In genomic region chr12:122974892-122975789, GRCh38 we compare ENCODE assay signal across 8 cellular contexts. TPM values are rescaled to one million over a fixed set of nuclear protein-coding genes. Genes with fewer than 3 reads are reported as not detected.
DNase-seq lines count a peak whose midpoint lies in the region; ATAC-seq, FAIRE-seq and TF ChIP-seq lines count a peak whose summit lies in the region.

Gene OGFOD2 (plus strand): TSS chr12:122975244. CDS start chr12:122975252, 8 bp downstream.

- no peak for TF ChIP-seq EP300 in HepG2 (IDR thresholded peaks at IDR 0.05; ENCODE audit: low read depth in 2 of 2, low read length in 2 of 2)
- TF ChIP-seq EP300 in HepG2 (CRISPR knock-in tag; IDR thresholded peaks at IDR 0.05; ENCODE audit: borderline replicate concordance): no peak

- H3K4me2 ChIP-seq in HepG2 (ENCODE audit: low read depth, low read length): peak within 1 kb of the TSS; percentile 89

- no peaks in the 10 kb centered on the region for H3K9me3 ChIP-seq in HepG2 (ENCODE audit: low read length)

- in situ Hi-C loops in HepG2 (cut with HindIII; ENCODE audit: extremely low pct_ligation_motif_present, low pct_unique_long_range_greater_than_20kb): no loop called here

- H3K4me1 ChIP-seq in HepG2 (ENCODE audit: insufficient read depth, low read length): peaks cover 45% of the 10 kb centered on the region

- H3K4me1 Mint-ChIP-seq in dendritic cell treated with granulocyte-macrophage colony-stimulating factor and Interleukin-4, amounts not matched to agents 40 ng/mL and 50 ng/mL, for 4 days (ENCODE audit: low read depth): peaks cover 52% of the 10 kb centered on the region

- peak within 1 kb of the TSS; percentile 83 to 95 (median 90) for H3K4me3 ChIP-seq in HepG2 (replicated peaks in 1 of 3; ENCODE audit: insufficient read depth in 1 of 3, low read depth in 2 of 3, low read length in 3 of 3)

- no peak; the same call in none of the 2 replicates for TF ChIP-seq RAD21 in HepG2 (CRISPR knock-in tag; IDR thresholded peaks at IDR 0.05)

- H2AFZ ChIP-seq in HepG2 (ENCODE audit: low read length): peak within 1 kb of the TSS; percentile 12

- peak; percentile 62 to 91 (median 86) for DNase-seq in C1 segment of cervical spinal cord (lab: John Stamatoyannopoulos, UW)
- DNase-seq in NCI-H69 (lab: John Stamatoyannopoulos, UW): peak; percentile 98
- peak; percentile 91 for DNase-seq in activated CD4-positive, alpha-beta T cell treated with anti-CD3 and anti-CD28 coated beads, Interleukin-2, amount 50 U/mL, for 1 hour
- peak; percentile 85 for DNase-seq in HepG2 (ENCODE audit: low spot score)
- peak; percentile 86 to 88 for DNase-seq in stimulated activated CD4-positive, alpha-beta T cell treated with anti-CD3 and anti-CD28 coated beads, Interleukin-2, amount 100 ng/mL, for 48 hours

- no peaks in the 10 kb centered on the region for H3K27me3 Mint-ChIP-seq in dendritic cell treated with granulocyte-macrophage colony-stimulating factor and Interleukin-4, amounts not matched to agents 40 ng/mL and 50 ng/mL, for 4 days

- ATAC-seq in GM19372 (IDR thresholded peaks at IDR 0.05; ENCODE audit: low read depth, unreplicated experiment) (peak; percentile 69), HG03521 (IDR thresholded peaks at IDR 0.05; ENCODE audit: unreplicated experiment) (peak; percentile 77), HepG2 (peak; percentile 89)

- 0% methylated on average over 18 of the region's 66 CpGs for WGBS in HepG2 (ENCODE audit: low lambda C conversion rate)

- H3K9me3 Mint-ChIP-seq in dendritic cell treated with granulocyte-macrophage colony-stimulating factor and Interleukin-4, amounts not matched to agents 40 ng/mL and 50 ng/mL, for 4 days: no peaks in the 10 kb centered on the region

- H3K4me3 Mint-ChIP-seq in dendritic cell treated with granulocyte-macrophage colony-stimulating factor and Interleukin-4, amounts not matched to agents 40 ng/mL and 50 ng/mL, for 4 days: peak within 1 kb of the TSS; percentile 97

- no peak for TF ChIP-seq CTCF in HepG2 (CRISPR knock-in tag; IDR thresholded peaks at IDR 0.05)

- peaks cover 0 to 11% of the 10 kb centered on the region in 2 experiments; a peak in 4 of 5 replicates for H3K36me3 ChIP-seq in HepG2 (replicated peaks in 1 of 2; ENCODE audit: control insufficient read depth in 1 of 2, insufficient read depth in 2 of 2, low read length in 2 of 2)

- peak in 1 of 2 experiments; percentile 75; a peak in 2 of 4 replicates for TF ChIP-seq POLR2A in HepG2 (IDR thresholded peaks at IDR 0.05; ENCODE audit: insufficient read depth in 1 of 2, low read depth in 2 of 2, low read length in 2 of 2)

- POLR2A ChIA-PET in HepG2 (lab: Yijun Ruan, JAX): interaction anchor here (0.5 to 3.7 kb wide), 8 partner anchors 8 to 324 kb away, joined by 3 to 49 read pairs (median 6); partner anchors contain the start of genes ABCB9, HIP1R, MPHOSPH9 and MTRFR

- H3K36me3 Mint-ChIP-seq in dendritic cell treated with granulocyte-macrophage colony-stimulating factor and Interleukin-4, amounts not matched to agents 40 ng/mL and 50 ng/mL, for 4 days (ENCODE audit: low read depth): peaks cover 53% of the 10 kb centered on the region

- FAIRE-seq in HepG2 (lab: Jason Lieb, UNC): no peak

- no peaks in the 10 kb centered on the region; a peak in 1 of 5 replicates for H3K27me3 ChIP-seq in HepG2 (ENCODE audit: control insufficient read depth in 1 of 2, insufficient read depth in 2 of 2, low read length in 2 of 2)

- intact Hi-C loops in dendritic cell treated with granulocyte-macrophage colony-stimulating factor and Interleukin-4, amounts not matched to agents 40 ng/mL and 50 ng/mL, for 4 days (cut with micrococcal nuclease): loop anchor here (1.0 kb wide), 1 partner anchor 9 kb away; no protein-coding TSS in a partner anchor
- intact Hi-C loops in HepG2 (cut with micrococcal nuclease; ENCODE audit: unreplicated experiment): loop anchor here (5.0 kb wide), 1 partner anchor 102 kb away; no protein-coding TSS in a partner anchor

- BruUV-seq in HepG2 (replicated peaks; lab: Mats Ljungman, UMichigan): TSS peak; percentile 53

- no peaks in the 10 kb centered on the region for H4K20me1 ChIP-seq in HepG2 (ENCODE audit: insufficient read depth, low read length)

- H3K9ac ChIP-seq in HepG2 (ENCODE audit: insufficient read depth, low read depth, low read length): peak within 1 kb of the TSS; percentile 93

- peaks cover 33% of the 10 kb centered on the region for H3K79me2 ChIP-seq in HepG2 (ENCODE audit: insufficient read depth, low read length)

- H3K27ac ChIP-seq in HepG2 (ENCODE audit: extremely low read length, insufficient read depth, low read length): peak within 1 kb of the TSS; percentile 92

- CTCF ChIA-PET in HepG2 (lab: Yijun Ruan, JAX; ENCODE audit: low intra/inter-chr PET ratio, low total read pairs): no interaction called here

- peak within 1 kb of the TSS; percentile 100 for H3K27ac Mint-ChIP-seq in dendritic cell treated with granulocyte-macrophage colony-stimulating factor and Interleukin-4, amounts not matched to agents 40 ng/mL and 50 ng/mL, for 4 days

TF ChIP-seq in HepG2, 621 proteins besides CTCF, POLR2A, EP300 and RAD21 (continues in another document):
- TF ChIP-seq SUZ12 (IDR thresholded peaks at IDR 0.05; ENCODE audit: low read depth, low read length) (no peak), BORCS8-MEF2B (CRISPR knock-in tag; IDR thresholded peaks at IDR 0.05) (no peak; the same call in 1 of the 2 replicates), SNAI1 (CRISPR knock-in tag; IDR thresholded peaks at IDR 0.05; ENCODE audit: borderline replicate concordance) (peak; percentile 85; the same call in 1 of the 2 replicates), ZNF138 (CRISPR knock-in tag; IDR thresholded peaks at IDR 0.05; ENCODE audit: low read depth) (no peak), ZNF354B (CRISPR knock-in tag; IDR thresholded peaks at IDR 0.05) (no peak), CENPT (CRISPR knock-in tag; IDR thresholded peaks at IDR 0.05; ENCODE audit: low read depth) (no peak), MED1 (CRISPR knock-in tag; IDR thresholded peaks at IDR 0.05) (no peak), PBX2 (CRISPR knock-in tag; IDR thresholded peaks at IDR 0.05) (no peak), NCOA2 (CRISPR knock-in tag; IDR thresholded peaks at IDR 0.05) (no peak), ZNF660 (CRISPR knock-in tag; IDR thresholded peaks at IDR 0.05; ENCODE audit: borderline replicate concordance, low read depth) (no peak), ZNF546 (CRISPR knock-in tag; conservative IDR thresholded peaks at IDR 0.05) (0 out of 2 replicates have a peak, but pooled peaks have one; percentile 74)

RNA-seq across cellular contexts. Expression of gene OGFOD2, which starts in this region (rescaled TPM):
- total RNA-seq in HepG2 (2016; rRNA removed; fragmentation: Illumina TruSeq; extraction: Trizol): 10.6 and 14.6 TPM in 2 replicates
- 4.5 and 4.8 TPM in 2 replicates for total RNA-seq in HepG2 (2016; cell fraction: cytosol; rRNA removed; fragmentation: Illumina TruSeq; extraction: Trizol; ENCODE audit: low read depth)
- total RNA-seq in HepG2 (2016; cell fraction: insoluble cytoplasmic fraction; rRNA removed; fragmentation: Illumina TruSeq; extraction: Trizol): 12.7 and 14.8 TPM in 2 replicates
- total RNA-seq in HepG2 (2016; cell fraction: membrane; rRNA removed; fragmentation: Illumina TruSeq; extraction: Trizol): 8.7 and 8.8 TPM in 2 replicates
- 11.1 and 14.0 TPM in 2 replicates for total RNA-seq in HepG2 (2016; cell fraction: nucleus; rRNA removed; fragmentation: Illumina TruSeq; extraction: Trizol)
- polyA plus RNA-seq in HepG2 (2011; rRNA removed): 13.2 and 15.5 TPM in 2 replicates
- 10.6 and 23.9 TPM in 2 replicates for polyA plus RNA-seq in HepG2 (2011; cell fraction: cytosol; rRNA removed)
- 115 and 150 TPM in 2 replicates for polyA plus RNA-seq in HepG2 (2011; cell fraction: nucleus; rRNA removed)
- polyA plus RNA-seq in HepG2 (2012): 6.2 and 7.8 TPM in 2 replicates
- 7.1 and 7.6 TPM in 2 replicates for polyA plus RNA-seq in HepG2 (2016; cell fraction: cytosol; fragmentation: Illumina TruSeq; extraction: Trizol; ENCODE audit: low read depth)
- 14.3 and 16.0 TPM in 2 replicates for polyA plus RNA-seq in HepG2 (2016; cell fraction: insoluble cytoplasmic fraction; fragmentation: Illumina TruSeq; extraction: Trizol; ENCODE audit: low read depth)
- 10.5 and 12.0 TPM in 2 replicates for polyA plus RNA-seq in HepG2 (2016; cell fraction: membrane; fragmentation: Illumina TruSeq; extraction: Trizol; ENCODE audit: low read depth)
- polyA plus RNA-seq in HepG2 (2016; cell fraction: nucleus; fragmentation: Illumina TruSeq; extraction: Trizol; ENCODE audit: insufficient read depth, low read depth): 40.3 and 43.3 TPM in 2 replicates
- polyA minus RNA-seq in HepG2 (2011; rRNA and poly(A)+ RNA removed; ENCODE audit: low replicate concordance): 20.5 and 24.4 TPM in 2 replicates
- polyA minus RNA-seq in HepG2 (2011; cell fraction: cytosol; rRNA and poly(A)+ RNA removed): 6.2 and 10.0 TPM in 2 replicates
- 14.0 and 15.5 TPM in 2 replicates for polyA minus RNA-seq in HepG2 (2011; cell fraction: nucleus; rRNA and poly(A)+ RNA removed)

Comparison
In these comparisons a context has a peak if more than half of its experiments do, and no peak if none do; other contexts are left out.
1. Peak in every context shown above with its lines: DNase-seq, ATAC-seq, H3K4me3 ChIP-seq and H3K27ac ChIP-seq.